In genomic region chr5:150508828-150509227, GRCh38 we compare ENCODE assay signal across 18 cellular contexts. TPM values are rescaled to one million over a fixed set of nuclear protein-coding genes. Genes with fewer than 3 reads are reported as not detected.
DNase-seq lines count a peak whose midpoint lies in the region; ATAC-seq and TF ChIP-seq lines count a peak whose summit lies in the region.
"Had no signal": no experiment of that assay in that cellular context is flagged by ENCODE, and none has a peak within 500 bp of the region (broad histone marks: within the 10 kb centered on the region; RNA-seq: fewer than 3 reads in every experiment).

No MANE protein-coding gene starts in this region.

- no peaks in the 10 kb centered on the region for H3K9me3 ChIP-seq in RWPE2 (ENCODE audit: severe bottlenecking)
- no peaks in the 10 kb centered on the region for H3K9me3 ChIP-seq in ovary
- no peaks in the 10 kb centered on the region for H3K9me3 ChIP-seq in tibial nerve

- H3K4me3 ChIP-seq in RWPE2 (ENCODE audit: severe bottlenecking) = no peak overlapping the region
- no peak overlapping the region for H3K4me3 ChIP-seq in ovary
- no peak overlapping the region for H3K4me3 ChIP-seq in tibial nerve
- H3K4me3 ChIP-seq: PC-9 had no signal

- H3K27me3 ChIP-seq in RWPE2 (ENCODE audit: insufficient read depth, poor library complexity, severe bottlenecking) (no peaks in the 10 kb centered on the region), ovary (no peaks in the 10 kb centered on the region), tibial nerve (no peaks in the 10 kb centered on the region)

- DNase-seq in RWPE2 (ENCODE audit: low spot score) (no peak), epithelial cell of prostate (ENCODE audit: low read depth, low spot score) (no peak), ovary (no peak), tibial nerve (ENCODE audit: low spot score in 2 of 2) (no peak), NCI-H2196 treated with DMSO at 0.1 percent for 48 hours (lab: John Stamatoyannopoulos, UW; ENCODE audit: unreplicated experiment) (no peak), GM10266 (ENCODE audit: extremely low spot score) (no peak)
- DNase-seq: activated CD8-positive, alpha-beta memory T cell treated with anti-CD3 and anti-CD28 coated beads, Interleukin-2, amount 50 U/mL, for 48 hours; CD4-positive, CD25-positive, alpha-beta regulatory T cell; hippocampal formation; natural killer cell; NCI-H1930; NCI-H526 treated with DMSO at 0.1 percent for 48 hours; PC-9; small intestine had no signal

- H3K4me1 ChIP-seq in RWPE2 (ENCODE audit: insufficient read depth, poor library complexity, severe bottlenecking) (peaks cover 53% of the 10 kb centered on the region), ovary (ENCODE audit: insufficient read depth) (peaks cover 50% of the 10 kb centered on the region), tibial nerve (peaks cover 3 to 95% (median 86%) of the 10 kb centered on the region in 4 donors)

- TF ChIP-seq POLR2A in ovary (IDR thresholded peaks at IDR 0.05) (no peak), tibial nerve (IDR thresholded peaks at IDR 0.05) (no peak)

- intact Hi-C loops in ovary (cut with DNase I) = no loop called here

- TF ChIP-seq EP300 in ovary (IDR thresholded peaks at IDR 0.05) (no peak), tibial nerve (IDR thresholded peaks at IDR 0.05) (no peak)

- peaks cover 5% of the 10 kb centered on the region for H3K36me3 ChIP-seq in RWPE2 (ENCODE audit: low read depth)
- H3K36me3 ChIP-seq in ovary = no peaks in the 10 kb centered on the region
- H3K36me3 ChIP-seq in tibial nerve = no peaks in the 10 kb centered on the region

- WGBS in ovary, 3 donors = 26 to 40% (median 36%) methylated on average over 4 of the region's 4 CpGs
- 45 to 46% methylated on average over 4 of the region's 4 CpGs for WGBS in tibial nerve, 2 donors

- no peak for ATAC-seq in RWPE2 (ENCODE audit: low read depth)
- no peak for ATAC-seq in HG02938 (IDR thresholded peaks at IDR 0.05; ENCODE audit: unreplicated experiment)
- ATAC-seq in GM21825 (IDR thresholded peaks at IDR 0.05; ENCODE audit: unreplicated experiment) = no peak
- ATAC-seq: activated CD4-positive, CD25-positive, alpha-beta regulatory T cell treated with anti-CD3 and anti-CD28 coated beads, Interleukin-2, amount 50 U/mL, for 24 hours; esophagus mucosa; natural killer cell had no signal

- H3K27ac ChIP-seq in RWPE2 (ENCODE audit: poor library complexity, severe bottlenecking) (peak overlapping the region; percentile 13), epithelial cell of prostate (peak overlapping the region; percentile 72), ovary (peak overlapping the region; percentile 29 to 31), tibial nerve (peak overlapping the region in 3 of 4 donors; percentile 76 to 91 (median 87))
- H3K27ac ChIP-seq: PC-9 had no signal

- no peak for TF ChIP-seq CTCF in RWPE2 (IDR thresholded peaks at IDR 0.05; ENCODE audit: poor library complexity, severe bottlenecking)
- no peak for TF ChIP-seq CTCF in ovary (IDR thresholded peaks at IDR 0.05)
- TF ChIP-seq CTCF in tibial nerve (IDR thresholded peaks at IDR 0.05) = no peak
- no peak for TF ChIP-seq CTCF in GM10266 (IDR thresholded peaks at IDR 0.05; ENCODE audit: control insufficient read depth, insufficient read depth, low read depth, missing control alignments)

RNA-seq across cellular contexts. Expression of gene NDST1, which starts 0.9 kb away (rescaled TPM):
- total RNA-seq in ovary (100 to 1,000 TPM in 3 of 7 donors, 10 to 100 TPM in 4; 31.0 to 139 (median 92.8) TPM), tibial nerve (100 to 1,000 TPM in 2 of 4 donors, 10 to 100 TPM in 2; 53.2 to 137 (median 104) TPM)
- 10 to 100 TPM; 31.8 to 44.1 TPM for polyA plus RNA-seq in ovary
- polyA plus RNA-seq: CD4-positive, CD25-positive, alpha-beta regulatory T cell had no signal

RNA-seq across cellular contexts. Expression of gene RPS14, which starts 59.3 kb away (rescaled TPM):
- total RNA-seq in ovary = 1,000 to 10,000 TPM; 2,727 to 9,295 (median 4,211) TPM
- 1,000 to 10,000 TPM; 2,234 to 8,183 TPM for polyA plus RNA-seq in ovary
- 1,000 to 10,000 TPM; 2,328 to 3,623 (median 2,710) TPM for total RNA-seq in tibial nerve

Comparison
In these comparisons a context has a peak if more than half of its experiments do, and no peak if none do; other contexts are left out.
1. H3K27ac ChIP-seq: peak in every context shown above with its lines; median percentile 87 in tibial nerve; 72 in epithelial cell of prostate; 30 in ovary; 13 in RWPE2.